Comparison of ENCODE assay signal across 17 cellular contexts in the genomic region with DNA sequence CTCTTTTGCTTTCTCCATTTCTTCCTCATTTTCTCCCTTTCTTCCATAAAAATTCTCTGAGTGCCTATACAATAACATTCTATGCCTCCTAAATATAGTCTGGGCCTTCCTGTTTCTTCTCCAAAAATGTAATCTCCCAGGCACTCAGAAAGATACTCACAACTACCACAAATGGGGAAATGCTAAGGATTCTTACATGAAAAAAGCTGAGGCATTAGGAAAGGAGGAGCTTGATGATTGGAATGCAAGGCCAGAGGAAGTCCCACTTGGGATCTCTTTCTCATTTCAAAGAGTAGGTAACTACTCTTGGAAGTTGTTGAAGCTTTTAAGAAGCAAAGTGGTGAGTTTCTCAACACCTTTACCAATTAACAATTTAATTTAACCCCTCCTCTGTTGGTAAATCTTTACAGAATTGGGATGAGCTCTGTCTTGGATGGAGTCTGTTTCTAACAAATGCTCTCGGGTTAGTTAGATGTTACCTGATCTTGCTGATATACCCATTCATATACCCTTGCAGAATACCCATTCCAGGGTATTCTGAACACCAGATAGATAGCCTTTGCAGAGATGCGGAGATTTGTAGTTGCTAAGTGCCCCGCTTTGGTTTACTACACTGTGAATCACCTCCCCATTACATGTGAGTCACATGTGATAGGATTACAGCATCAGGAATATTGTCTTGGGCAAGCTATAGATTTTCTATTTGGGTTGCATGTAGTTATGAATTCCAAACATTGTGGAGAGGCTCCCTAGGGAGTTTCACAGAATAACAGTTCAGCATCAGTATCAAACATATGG. TPM values are rescaled to one million over a fixed set of nuclear protein-coding genes. Genes with fewer than 3 reads are reported as not detected.
DNase-seq lines count a peak whose midpoint lies in the region; ATAC-seq and TF ChIP-seq lines count a peak whose summit lies in the region.
"Had no signal": no experiment of that assay in that cellular context is flagged by ENCODE, and none has a peak within 500 bp of the region (broad histone marks: within the 10 kb centered on the region; RNA-seq: fewer than 3 reads in every experiment).

No MANE protein-coding gene starts in this region.

- H3K4me3 Mint-ChIP-seq in WTC11 (peak overlapping the region; percentile 93), nephron progenitor cell (peak overlapping the region; percentile 1)
- H3K4me3 Mint-ChIP-seq in naive thymus-derived CD4-positive, alpha-beta T cell, result no peak overlapping the region
- H3K4me3 Mint-ChIP-seq: activated naive CD8-positive, alpha-beta T cell treated with anti-CD3 and anti-CD28 coated beads, Interleukin-2, amount 50 U/mL, for 24 hours; immature natural killer cell had no signal

- POLR2A ChIA-PET in WTC11 (lab: Charles Lee), result interaction anchor here (0.6 to 1.2 kb wide), 5 partner anchors 26 to 197 kb away, joined by 3 to 4 read pairs (median 3); a partner anchor contains a TSS
- POLR2A ChIA-PET in naive thymus-derived CD4-positive, alpha-beta T cell (lab: Charles Lee), result no interaction called here

- TF ChIP-seq EP300 in gastroesophageal sphincter (IDR thresholded peaks at IDR 0.05), result no peak

- H3K79me2 ChIP-seq in fibroblast of lung (ENCODE audit: control insufficient read depth, insufficient read depth, low read length), result no peaks in the 10 kb centered on the region

- H3K36me3 Mint-ChIP-seq in WTC11 (peaks cover 7% of the 10 kb centered on the region), nephron progenitor cell (ENCODE audit: low read depth) (no peaks in the 10 kb centered on the region)
- H3K36me3 Mint-ChIP-seq in naive thymus-derived CD4-positive, alpha-beta T cell, result peaks cover 0 to 7% (median 0%) of the 10 kb centered on the region in 5 donors
- H3K36me3 Mint-ChIP-seq: immature natural killer cell had no signal

- TF ChIP-seq CTCF in WTC11 (IDR thresholded peaks at IDR 0.05) (no peak), fibroblast of lung (conservative IDR thresholded peaks at IDR 0.05 in 1 of 2, IDR thresholded peaks at IDR 0.05 in 1 of 2; ENCODE audit: low read depth in 1 of 2, low read length in 2 of 2) (no peak), nephron progenitor cell (IDR thresholded peaks at IDR 0.05) (no peak), gastroesophageal sphincter (IDR thresholded peaks at IDR 0.05) (no peak), uterus (IDR thresholded peaks at IDR 0.05) (no peak)

- H3K27me3 Mint-ChIP-seq in WTC11 (ENCODE audit: low read depth) (no peaks in the 10 kb centered on the region), nephron progenitor cell (ENCODE audit: low read depth, poor library complexity) (peaks cover 49% of the 10 kb centered on the region)
- peaks cover 54 to 65% (median 58%) of the 10 kb centered on the region in 5 donors for H3K27me3 Mint-ChIP-seq in naive thymus-derived CD4-positive, alpha-beta T cell

- H3K4me1 Mint-ChIP-seq in WTC11 (peaks cover 57% of the 10 kb centered on the region), nephron progenitor cell (peaks cover 36% of the 10 kb centered on the region)
- peaks cover 0 to 8% (median 0%) of the 10 kb centered on the region in 7 donors for H3K4me1 Mint-ChIP-seq in naive thymus-derived CD4-positive, alpha-beta T cell
- H3K4me1 Mint-ChIP-seq: immature natural killer cell had no signal

- no peak overlapping the region for H2AFZ ChIP-seq in fibroblast of lung (ENCODE audit: low read length)

- no peaks in the 10 kb centered on the region for H3K36me3 ChIP-seq in H7 (replicated peaks; ENCODE audit: control insufficient read depth, insufficient read depth, low read length)
- no peaks in the 10 kb centered on the region for H3K36me3 ChIP-seq in fibroblast of lung (ENCODE audit: control insufficient read depth, insufficient read depth, low read length)
- H3K36me3 ChIP-seq in gastroesophageal sphincter, result no peaks in the 10 kb centered on the region
- H3K36me3 ChIP-seq in naive thymus-derived CD4-positive, alpha-beta T cell (ENCODE audit: control insufficient read depth in 2 of 3, insufficient read depth in 3 of 3, low read length in 3 of 3), result no peaks in the 10 kb centered on the region
- no peaks in the 10 kb centered on the region for H3K36me3 ChIP-seq in uterus
- H3K36me3 ChIP-seq: BLaER1, stomach had no signal

- H3K9me3 ChIP-seq in fibroblast of lung (ENCODE audit: control insufficient read depth, insufficient read depth, low read depth, low read length) (no peaks in the 10 kb centered on the region), gastroesophageal sphincter (no peaks in the 10 kb centered on the region), uterus (no peaks in the 10 kb centered on the region)
- no peaks in the 10 kb centered on the region for H3K9me3 ChIP-seq in naive thymus-derived CD4-positive, alpha-beta T cell (ENCODE audit: control insufficient read depth in 2 of 3, low read length in 3 of 3)
- H3K9me3 ChIP-seq: stomach had no signal

- H3K27ac Mint-ChIP-seq in WTC11, result peak overlapping the region; percentile 99
- no peak overlapping the region for H3K27ac Mint-ChIP-seq in nephron progenitor cell
- no peak overlapping the region for H3K27ac Mint-ChIP-seq in naive thymus-derived CD4-positive, alpha-beta T cell
- H3K27ac Mint-ChIP-seq: activated naive CD8-positive, alpha-beta T cell treated with anti-CD3 and anti-CD28 coated beads, Interleukin-2, amount 50 U/mL, for 24 hours; immature natural killer cell had no signal

- DNase-seq in H7 (peak; percentile 16), WTC11 (ENCODE audit: low spot score) (no peak), fibroblast of lung (ENCODE audit: low read depth in 2 of 2) (peak; percentile 65 to 71), nephron progenitor cell (no peak), uterus (no peak), amygdala (lab: John Stamatoyannopoulos, UW) (no peak)
- DNase-seq in naive thymus-derived CD4-positive, alpha-beta T cell, result no peak
- DNase-seq: activated CD4-positive, CD25-positive, alpha-beta regulatory T cell; activated naive CD8-positive, alpha-beta T cell treated with anti-CD3 and anti-CD28 coated beads, Interleukin-2, amount 50 U/mL, for 24 hours; effector CD8-positive, alpha-beta T cell; immature natural killer cell; KG1; retina; stomach had no signal

- no peak overlapping the region for H3K4me2 ChIP-seq in fibroblast of lung (ENCODE audit: extremely low read depth, insufficient read depth, low read length)
- H3K4me2 ChIP-seq: BLaER1 had no signal

- no peaks in the 10 kb centered on the region for H3K9me3 Mint-ChIP-seq in WTC11
- no peaks in the 10 kb centered on the region for H3K9me3 Mint-ChIP-seq in nephron progenitor cell
- H3K9me3 Mint-ChIP-seq in naive thymus-derived CD4-positive, alpha-beta T cell, result peaks cover 0 to 16% (median 5%) of the 10 kb centered on the region in 11 donors

- H3K27ac ChIP-seq in fibroblast of lung (ENCODE audit: insufficient read depth, low read length) (no peak overlapping the region), gastroesophageal sphincter (no peak overlapping the region), uterus (no peak overlapping the region)
- H3K27ac ChIP-seq in naive thymus-derived CD4-positive, alpha-beta T cell (ENCODE audit: low read depth, low read length), result no peak overlapping the region
- H3K27ac ChIP-seq: BLaER1, stomach had no signal

- peaks cover 2% of the 10 kb centered on the region for H3K4me1 ChIP-seq in fibroblast of lung (ENCODE audit: control insufficient read depth, extremely low read depth, insufficient read depth, low read length)
- peaks cover 0 to 29% (median 0%) of the 10 kb centered on the region in 3 donors for H3K4me1 ChIP-seq in gastroesophageal sphincter
- no peaks in the 10 kb centered on the region for H3K4me1 ChIP-seq in naive thymus-derived CD4-positive, alpha-beta T cell (ENCODE audit: control insufficient read depth in 2 of 2, insufficient read depth in 2 of 2, low read length in 2 of 2)
- H3K4me1 ChIP-seq in uterus, result no peaks in the 10 kb centered on the region
- H3K4me1 ChIP-seq: BLaER1 had no signal

- H3K9ac ChIP-seq in fibroblast of lung (ENCODE audit: insufficient read depth, low read length), result no peak overlapping the region
- H3K9ac ChIP-seq: BLaER1 had no signal

- 84 to 94% methylated on average over 2 to 3 of the region's 3 CpGs for WGBS in gastroesophageal sphincter (ENCODE audit: low coverage in 1 of 2), 2 donors

- intact Hi-C loops in naive thymus-derived CD4-positive, alpha-beta T cell (cut with micrococcal nuclease), result no loop called here
- intact Hi-C loops in uterus (cut with DNase I; ENCODE audit: low total_unique reads), result no loop called here

- TF ChIP-seq POLR2A in gastroesophageal sphincter (IDR thresholded peaks at IDR 0.05) (no peak), uterus (IDR thresholded peaks at IDR 0.05) (no peak)

- ATAC-seq in WTC11, result peak; percentile 38
- no peak for ATAC-seq in gastroesophageal sphincter
- ATAC-seq in naive thymus-derived CD4-positive, alpha-beta T cell, result no peak
- ATAC-seq: activated naive CD8-positive, alpha-beta T cell treated with anti-CD3 and anti-CD28 coated beads, Interleukin-2, amount 50 U/mL, for 24 hours; SK-N-SH treated with all-trans-retinoic acid at 6 μM for 48 hours had no signal

- CTCF ChIA-PET in WTC11 (lab: Charles Lee), result interaction anchor here (0.8 to 1.2 kb wide), 5 partner anchors 14 to 103 kb away, joined by 3 to 5 read pairs (median 3); no protein-coding TSS in a partner anchor
- CTCF ChIA-PET in naive thymus-derived CD4-positive, alpha-beta T cell (lab: Charles Lee), result no interaction called here

- H3K27me3 ChIP-seq in H7 (ENCODE audit: control insufficient read depth, insufficient read depth, low read length) (no peaks in the 10 kb centered on the region), fibroblast of lung (ENCODE audit: control insufficient read depth, insufficient read depth, low read length) (peaks cover 2% of the 10 kb centered on the region), gastroesophageal sphincter (peaks cover 10% of the 10 kb centered on the region), uterus (peaks cover 0 to 15% of the 10 kb centered on the region in 2 donors)
- H3K27me3 ChIP-seq in naive thymus-derived CD4-positive, alpha-beta T cell (ENCODE audit: control insufficient read depth in 2 of 2, insufficient read depth in 2 of 2, low read length in 2 of 2), result peaks cover 0 to 3% of the 10 kb centered on the region in 2 donors
- H3K27me3 ChIP-seq: BLaER1 had no signal

- peak overlapping the region; percentile 20; the same call in 1 of the 2 replicates for H3K4me3 ChIP-seq in H7 (ENCODE audit: insufficient read depth, low read depth, low read length)
- no peak overlapping the region for H3K4me3 ChIP-seq in fibroblast of lung (replicated peaks in 1 of 4; ENCODE audit: control extremely low read depth in 1 of 4, insufficient read depth in 1 of 4, low read depth in 3 of 4, low read length in 4 of 4)
- H3K4me3 ChIP-seq in gastroesophageal sphincter, result no peak overlapping the region
- no peak overlapping the region for H3K4me3 ChIP-seq in naive thymus-derived CD4-positive, alpha-beta T cell (ENCODE audit: low read length)
- no peak overlapping the region for H3K4me3 ChIP-seq in uterus
- H3K4me3 ChIP-seq: BLaER1, stomach had no signal

- H4K20me1 ChIP-seq in fibroblast of lung (ENCODE audit: control insufficient read depth, extremely low read depth, insufficient read depth, low read length), result no peaks in the 10 kb centered on the region
- H4K20me1 ChIP-seq: BLaER1 had no signal

RNA-seq across cellular contexts. Expression of a gene that starts 3.6 kb away (rescaled TPM):
- 32.8 and 34.8 TPM in 2 replicates for total RNA-seq in H7 (2014; rRNA removed; shearing (Covaris generic))
- total RNA-seq in WTC11 (2021) (78.4 to 83.6 TPM (median 82.4 TPM) in 3 replicates), fibroblast of lung (1.2 and 1.3 TPM in 2 replicates), gastroesophageal sphincter (1 to 10 TPM in 1 of 4 donors, under 1 TPM in 3; 0.40 to 5.2 (median 0.76) TPM), uterus (1 to 10 TPM in 1 of 4 donors, under 1 TPM in 2, not detected in 1; 0.29 to 1.8 (median 0.61) TPM)
- 2.9 and 3.9 TPM in 2 replicates for polyA plus RNA-seq in fibroblast of lung
- 2.0 TPM in 2 replicates for polyA plus RNA-seq in fibroblast of lung (2012)
- 3.8 and 4.3 TPM in 2 replicates for polyA minus RNA-seq in fibroblast of lung (ENCODE audit: low replicate concordance)
- total RNA-seq in naive thymus-derived CD4-positive, alpha-beta T cell, result not detected
- polyA plus RNA-seq in naive thymus-derived CD4-positive, alpha-beta T cell, result not detected
- polyA plus RNA-seq: immature natural killer cell had no signal

RNA-seq across cellular contexts. Expression of a gene that starts 25.8 kb away (rescaled TPM):
- total RNA-seq in H7 (2014; rRNA removed; shearing (Covaris generic)), result 0.10 and 0.15 TPM in 2 replicates
- 0.26 to 0.37 TPM (median 0.30 TPM) in 3 replicates for total RNA-seq in WTC11 (2021)
- under 0.01 and 0.17 TPM in 2 replicates for total RNA-seq in fibroblast of lung
- 0.02 TPM in 1 of 2 replicates, not detected in the other for polyA plus RNA-seq in fibroblast of lung
- polyA plus RNA-seq in fibroblast of lung (2012), result 0.03 TPM in 1 of 2 replicates, not detected in the other
- polyA minus RNA-seq in fibroblast of lung (ENCODE audit: low replicate concordance), result not detected in 2 replicates
- under 1 TPM in 1 of 4 donors, not detected in 3; 0.13 TPM for total RNA-seq in gastroesophageal sphincter
- not detected for total RNA-seq in naive thymus-derived CD4-positive, alpha-beta T cell
- polyA plus RNA-seq in naive thymus-derived CD4-positive, alpha-beta T cell, result not detected
- total RNA-seq in uterus, result under 1 TPM in 1 of 4 donors, not detected in 3; 0.69 TPM
- polyA plus RNA-seq: immature natural killer cell had no signal

Comparison
In these comparisons a context has a peak if more than half of its experiments do, and no peak if none do; other contexts are left out.
1. DNase-seq: peak in H7 (single experiment) and fibroblast of lung (2 of 2); none in WTC11 (single experiment), nephron progenitor cell (single experiment), naive thymus-derived CD4-positive, alpha-beta T cell (0 of 9), uterus (0 of 2) and amygdala (0 of 56).
2. H3K4me3 Mint-ChIP-seq: peak in WTC11 (single experiment) and nephron progenitor cell (single experiment); none in naive thymus-derived CD4-positive, alpha-beta T cell (0 of 10).